ENCODE assay signal across 13 cellular contexts in genomic region chr3:194091141-194091540, GRCh38. TPM values are rescaled to one million over a fixed set of nuclear protein-coding genes. Genes with fewer than 3 reads are reported as not detected.
DNase-seq lines count a peak whose midpoint lies in the region; ATAC-seq and TF ChIP-seq lines count a peak whose summit lies in the region.
"Had no signal": no experiment of that assay in that cellular context is flagged by ENCODE, and none has a peak within 500 bp of the region (broad histone marks: within the 10 kb centered on the region; RNA-seq: fewer than 3 reads in every experiment).

No MANE protein-coding gene starts in this region.

- no peaks in the 10 kb centered on the region for H3K9me3 Mint-ChIP-seq in chondrocyte (ENCODE audit: low read depth)
- H3K9me3 Mint-ChIP-seq in activated T-cell treated with anti-CD3 and anti-CD28 coated beads, Interleukin-2, amount 50 U/mL, for 4 hours, result no peaks in the 10 kb centered on the region

- peaks cover 44% of the 10 kb centered on the region for H3K4me1 Mint-ChIP-seq in chondrocyte (ENCODE audit: low read depth)
- peaks cover 12% of the 10 kb centered on the region for H3K4me1 Mint-ChIP-seq in activated T-cell treated with anti-CD3 and anti-CD28 coated beads, Interleukin-2, amount 50 U/mL, for 4 hours (ENCODE audit: low read depth)

- peak; percentile 48 for DNase-seq in NCI-H2171 treated with DMSO at 0.1 percent for 48 hours (lab: John Stamatoyannopoulos, UW)
- DNase-seq in NCI-H2171 (lab: John Stamatoyannopoulos, UW), result no peak
- DNase-seq in NCI-H226, result peak; percentile 99
- DNase-seq in chondrocyte (ENCODE audit: low spot score), result no peak
- peak; percentile 98 for DNase-seq in renal cortical epithelial cell (ENCODE audit: low read depth)
- no peak for DNase-seq in nucleus accumbens (lab: John Stamatoyannopoulos, UW)
- DNase-seq in amygdala (lab: John Stamatoyannopoulos, UW), result no peak
- no peak for DNase-seq in activated T-cell treated with anti-CD3 and anti-CD28 coated beads, Interleukin-2, amount 50 U/mL, for 4 hours
- DNase-seq: 8988T, aorta, DMS79, NCI-H2029, sigmoid colon had no signal

- no peaks in the 10 kb centered on the region for H3K36me3 Mint-ChIP-seq in chondrocyte (ENCODE audit: low read depth)
- no peaks in the 10 kb centered on the region for H3K36me3 Mint-ChIP-seq in activated T-cell treated with anti-CD3 and anti-CD28 coated beads, Interleukin-2, amount 50 U/mL, for 4 hours (ENCODE audit: insufficient read depth)

- TF ChIP-seq CTCF in chondrocyte (IDR thresholded peaks at IDR 0.05), result no peak

- no peak overlapping the region for H3K4me3 Mint-ChIP-seq in chondrocyte (ENCODE audit: unreplicated experiment)
- H3K4me3 Mint-ChIP-seq in activated T-cell treated with anti-CD3 and anti-CD28 coated beads, Interleukin-2, amount 50 U/mL, for 4 hours, result no peak overlapping the region

- H3K27ac Mint-ChIP-seq in chondrocyte (ENCODE audit: unreplicated experiment), result peak overlapping the region; percentile 22

- no peak for ATAC-seq in activated T-cell treated with anti-CD3 and anti-CD28 coated beads, Interleukin-2, amount 50 U/mL, for 4 hours

- H3K27me3 Mint-ChIP-seq in chondrocyte (ENCODE audit: low read depth), result peaks cover 10% of the 10 kb centered on the region
- no peaks in the 10 kb centered on the region for H3K27me3 Mint-ChIP-seq in activated T-cell treated with anti-CD3 and anti-CD28 coated beads, Interleukin-2, amount 50 U/mL, for 4 hours (ENCODE audit: low read depth)

RNA-seq across cellular contexts. Expression of gene HES1, which starts 44.8 kb away (rescaled TPM):
- total RNA-seq in chondrocyte, result 30.4 to 36.7 TPM (median 31.2 TPM) in 3 replicates
- 9.4 and 18.6 TPM in 2 replicates for total RNA-seq in renal cortical epithelial cell
- total RNA-seq in activated T-cell treated with anti-CD3 and anti-CD28 coated beads, Interleukin-2, amount 50 U/mL, for 4 hours, result under 1 TPM; 0.23 to 0.52 (median 0.37) TPM

Comparison
In these comparisons a context has a peak if more than half of its experiments do, and no peak if none do; other contexts are left out.
1. DNase-seq: peak in NCI-H2171 treated with DMSO at 0.1 percent for 48 hours (single experiment), NCI-H226 (single experiment) and renal cortical epithelial cell (single experiment); none in NCI-H2171 (single experiment), chondrocyte (single experiment), nucleus accumbens (0 of 56), amygdala (0 of 56) and activated T-cell treated with anti-CD3 and anti-CD28 coated beads, Interleukin-2, amount 50 U/mL, for 4 hours (single experiment).